Comparison of ENCODE assay signal across 7 cellular contexts in the genomic region with DNA sequence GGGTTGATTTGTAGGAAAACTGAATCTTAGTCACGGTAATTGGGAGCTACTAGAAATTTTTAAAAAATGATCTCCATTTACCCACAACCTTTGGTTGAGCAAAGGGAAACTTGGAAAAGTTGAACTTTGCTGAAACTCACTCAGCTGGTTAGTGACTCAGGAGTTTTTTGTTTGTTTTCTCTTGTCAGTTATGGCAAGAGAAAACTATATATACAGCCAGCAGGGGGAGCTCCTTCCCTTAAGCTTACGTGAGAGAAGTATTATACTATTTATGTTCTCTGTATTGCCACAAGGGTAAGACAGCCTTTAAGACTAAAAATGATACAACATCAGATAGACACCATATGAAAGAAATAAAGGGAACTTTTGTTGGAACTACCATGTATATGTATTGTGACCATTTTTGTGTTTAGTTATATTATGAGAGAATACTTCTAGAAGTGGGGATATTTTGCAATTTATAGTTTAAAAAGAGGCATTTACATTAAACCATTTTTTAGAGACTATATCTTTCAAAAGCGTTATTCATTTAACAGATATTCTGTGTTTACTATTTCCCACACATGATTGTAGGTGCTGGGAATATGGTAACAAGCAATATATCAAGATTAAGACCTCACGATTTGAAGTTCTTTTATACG. TPM values are rescaled to one million over a fixed set of nuclear protein-coding genes. Genes with fewer than 3 reads are reported as not detected.
DNase-seq lines count a peak whose midpoint lies in the region; ATAC-seq and TF ChIP-seq lines count a peak whose summit lies in the region.

No MANE protein-coding gene starts in this region.

- no peaks in the 10 kb centered on the region for H3K9me2 ChIP-seq in MM.1S (replicated peaks; ENCODE audit: insufficient read depth, low read length)

- peak overlapping the region; percentile 34 for H3K27ac Mint-ChIP-seq in activated naive CD8-positive, alpha-beta T cell

- H3K27me3 ChIP-seq in MM.1S (replicated peaks; ENCODE audit: insufficient read depth, low read length) (no peaks in the 10 kb centered on the region), heart left ventricle (no peaks in the 10 kb centered on the region)

- 0 out of 2 replicates have a peak, but pooled peaks cover 4% of the 10 kb centered on the region for H3F3A ChIP-seq in MM.1S (ENCODE audit: insufficient read depth, low read length)

- H3K9me3 ChIP-seq in MM.1S (replicated peaks; ENCODE audit: insufficient read depth, low read length) (no peaks in the 10 kb centered on the region), heart left ventricle (no peaks in the 10 kb centered on the region)

- intact Hi-C loops in heart left ventricle (cut with DNase I) = loop anchor here in 3 of 10 donors (5.0 to 10.0 kb wide), 3 partner anchors 326 to 438 kb away; partner anchors contain the start of gene WIF1 (in 2 of the 3)
- intact Hi-C loops in sciatic nerve (cut with DNase I) = no loop called here

- H3K9me3 Mint-ChIP-seq in activated naive CD8-positive, alpha-beta T cell (ENCODE audit: low read depth) = no peaks in the 10 kb centered on the region

- no peaks in the 10 kb centered on the region for H3K36me3 ChIP-seq in MM.1S (replicated peaks; ENCODE audit: insufficient read depth, low read length)
- no peaks in the 10 kb centered on the region for H3K36me3 ChIP-seq in heart left ventricle

- H4K20me1 ChIP-seq in MM.1S (ENCODE audit: insufficient read depth, low read length) = no peaks in the 10 kb centered on the region

- H3K9ac ChIP-seq in MM.1S (ENCODE audit: low read length) = no peak overlapping the region

- ATAC-seq in heart left ventricle (peak; percentile 15 to 78 (median 70)), sciatic nerve (peak; percentile 80)

- peaks cover 19% of the 10 kb centered on the region for H3K27me3 Mint-ChIP-seq in activated naive CD8-positive, alpha-beta T cell

- H3K27ac ChIP-seq in MM.1S (ENCODE audit: low read length) = no peak overlapping the region
- H3K27ac ChIP-seq in heart left ventricle = no peak overlapping the region

- H3K79me2 ChIP-seq in MM.1S (ENCODE audit: low read length) = no peaks in the 10 kb centered on the region

- H3K4me2 ChIP-seq in MM.1S (ENCODE audit: low read depth, low read length) = no peak overlapping the region

- H3K4me1 Mint-ChIP-seq in activated naive CD8-positive, alpha-beta T cell (ENCODE audit: low read depth) = no peaks in the 10 kb centered on the region

- H2AFZ ChIP-seq in MM.1S (ENCODE audit: low read length) = no peak overlapping the region

- no peak overlapping the region for H3K4me3 Mint-ChIP-seq in activated naive CD8-positive, alpha-beta T cell

- peaks cover 3% of the 10 kb centered on the region for H3K36me3 Mint-ChIP-seq in activated naive CD8-positive, alpha-beta T cell

- TF ChIP-seq POLR2A in heart left ventricle (IDR thresholded peaks at IDR 0.05) = no peak

- H3K4me1 ChIP-seq in MM.1S (ENCODE audit: low read length) (peaks cover 30% of the 10 kb centered on the region), heart left ventricle (peaks cover 0 to 10% (median 0%) of the 10 kb centered on the region in 12 donors)

- H3K4me3 ChIP-seq in HFF-Myc (replicated peaks; ENCODE audit: low read depth, low read length) (no peak overlapping the region), MM.1S (ENCODE audit: low read length) (no peak overlapping the region), heart left ventricle (no peak overlapping the region)

- 56 to 61% (median 58%) methylated on average over 5 of the region's 5 CpGs for WGBS in heart left ventricle, 4 donors

- peak; percentile 57 for TF ChIP-seq CTCF in GM12874 (IDR thresholded peaks at IDR 0.05; ENCODE audit: insufficient read depth, low read depth, low read length)
- peak; percentile 72 for TF ChIP-seq CTCF in HFF-Myc (IDR thresholded peaks at IDR 0.05; ENCODE audit: low read depth, low read length, missing control alignments)
- TF ChIP-seq CTCF in MM.1S (IDR thresholded peaks at IDR 0.05; ENCODE audit: low read length) = peak; percentile 89
- TF ChIP-seq CTCF in heart left ventricle (IDR thresholded peaks at IDR 0.05) = peak; percentile 75 to 89 (median 83)

- DNase-seq in HFF-Myc (ENCODE audit: extremely low read depth, low read depth) (peak; percentile 80), MM.1S (peak; percentile 90), RPMI7951 (ENCODE audit: low read depth) (peak; percentile 79), heart left ventricle (peak in 3 of 5 donors; percentile 29 to 49 (median 43)), sciatic nerve (ENCODE audit: low spot score) (peak; percentile 64)

RNA-seq across cellular contexts. Expression of gene TBC1D30, which starts 28.1 kb away (rescaled TPM):
- 0.20 TPM in 1 of 2 replicates, not detected in the other for total RNA-seq in RPMI7951 (2014; rRNA removed; shearing (Covaris generic))
- total RNA-seq in heart left ventricle (1 to 10 TPM in 3 of 9 donors, under 1 TPM in 6; 0.37 to 2.9 (median 0.67) TPM), sciatic nerve (6.2 TPM)
- 1 to 10 TPM in 1 of 2 donors, under 1 TPM in 1; 0.15 to 1.1 TPM for polyA plus RNA-seq in heart left ventricle

RNA-seq across cellular contexts. Expression of gene GNS, which starts 37.1 kb away (rescaled TPM):
- 59.0 and 62.5 TPM in 2 replicates for total RNA-seq in RPMI7951 (2014; rRNA removed; shearing (Covaris generic))
- total RNA-seq in heart left ventricle (100 to 1,000 TPM in 8 of 9 donors, 10 to 100 TPM in 1; 82.7 to 246 (median 116) TPM), sciatic nerve (82.8 TPM)
- polyA plus RNA-seq in heart left ventricle = 10 to 100 TPM; 22.0 to 82.9 TPM
